17 cellular contexts compared by ENCODE assay signal in the genomic region with DNA sequence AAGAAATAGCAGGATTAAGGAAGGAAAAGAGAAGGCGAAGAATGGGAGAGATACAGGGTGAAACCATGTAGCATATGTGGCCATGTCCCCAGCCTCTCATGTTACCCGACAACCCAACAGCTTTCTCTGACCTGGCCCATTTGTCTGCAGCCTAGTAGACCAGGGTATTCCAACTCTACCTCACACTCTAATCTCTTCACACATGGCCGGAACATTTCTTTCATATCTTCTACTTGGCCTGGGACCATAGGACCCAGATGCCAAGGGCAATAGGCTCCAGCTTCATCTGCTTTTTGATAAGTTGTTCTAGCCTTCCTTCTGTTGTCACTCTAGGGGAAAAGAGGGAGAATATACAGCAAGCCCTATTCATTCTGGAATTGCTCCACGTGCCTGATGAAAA.
DNase-seq lines count a peak whose midpoint lies in the region; ATAC-seq and TF ChIP-seq lines count a peak whose summit lies in the region.
"Had no signal": no experiment of that assay in that cellular context is flagged by ENCODE, and none has a peak within 500 bp of the region (broad histone marks: within the 10 kb centered on the region; RNA-seq: fewer than 3 reads in every experiment).

No MANE protein-coding gene starts in this region.

- H3K9me3 Mint-ChIP-seq in stimulated activated naive CD8-positive, alpha-beta T cell treated with anti-CD3 and anti-CD28 coated beads, Interleukin-15, amount 100 ng/mL, for 72 hours, result peaks cover 0 to 5% of the 10 kb centered on the region in 2 donors
- H3K9me3 Mint-ChIP-seq: CD4-positive, alpha-beta memory T cell; GM23338 had no signal

- H3K4me3 Mint-ChIP-seq in stimulated activated naive CD8-positive, alpha-beta T cell treated with anti-CD3 and anti-CD28 coated beads, Interleukin-15, amount 100 ng/mL, for 72 hours, result peak overlapping the region in 1 of 2 donors; percentile 46
- H3K4me3 Mint-ChIP-seq: CD14-positive monocyte; CD4-positive, alpha-beta memory T cell; GM23338; HFFc6 had no signal

- peaks cover 0 to 5% (median 0%) of the 10 kb centered on the region in 12 donors for H3K9me3 ChIP-seq in heart left ventricle
- no peaks in the 10 kb centered on the region for H3K9me3 ChIP-seq in WERI-Rb-1 (ENCODE audit: severe bottlenecking)
- H3K9me3 ChIP-seq: BLaER1 had no signal

- intact Hi-C loops in Right ventricle myocardium inferior (cut with DNase I) (loop anchor here (5.0 kb wide), 3 partner anchors 52 to 187 kb away; no protein-coding TSS in a partner anchor), cardiac septum (cut with DNase I) (loop anchor here (5.0 kb wide), 2 partner anchors 52 to 102 kb away; no protein-coding TSS in a partner anchor), heart left ventricle (cut with DNase I) (loop anchor here in 2 of 10 donors (5.0 to 10.0 kb wide), 3 partner anchors 99 to 283 kb away; a partner anchor contains a TSS), left ventricle myocardium superior (cut with micrococcal nuclease) (no loop called here)

- 53 to 68% (median 63%) methylated on average over 4 of the region's 4 CpGs for WGBS in heart left ventricle, 4 donors

- H3K36me3 ChIP-seq in heart left ventricle (no peaks in the 10 kb centered on the region), WERI-Rb-1 (no peaks in the 10 kb centered on the region)
- H3K36me3 ChIP-seq: BLaER1 had no signal

- H3K27me3 ChIP-seq in heart left ventricle (no peaks in the 10 kb centered on the region), WERI-Rb-1 (ENCODE audit: insufficient read depth, low read depth, severe bottlenecking) (no peaks in the 10 kb centered on the region)
- H3K27me3 ChIP-seq: BLaER1 had no signal

- H3K4me3 ChIP-seq in heart left ventricle (no peak overlapping the region), WERI-Rb-1 (ENCODE audit: low read depth, low read length) (no peak overlapping the region)
- H3K4me3 ChIP-seq: BLaER1, GM23338 had no signal

- TF ChIP-seq CTCF in heart left ventricle (IDR thresholded peaks at IDR 0.05), result no peak
- no peak for TF ChIP-seq CTCF in WERI-Rb-1 (IDR thresholded peaks at IDR 0.05; ENCODE audit: low read depth, low read length)

- H3K4me1 ChIP-seq in heart left ventricle, result peaks cover 0 to 17% (median 4%) of the 10 kb centered on the region in 12 donors
- H3K4me1 ChIP-seq: BLaER1 had no signal

- ATAC-seq in Right ventricle myocardium inferior (peak; percentile 88), heart left ventricle (peak; percentile 90 to 97 (median 96)), left ventricle myocardium superior (peak; percentile 98)
- ATAC-seq in stimulated activated naive CD8-positive, alpha-beta T cell treated with anti-CD3 and anti-CD28 coated beads, Interleukin-15, amount 100 ng/mL, for 72 hours, result peak; percentile 10
- ATAC-seq: GM23338, HCT116 had no signal

- H3K27ac Mint-ChIP-seq in stimulated activated naive CD8-positive, alpha-beta T cell treated with anti-CD3 and anti-CD28 coated beads, Interleukin-15, amount 100 ng/mL, for 72 hours, result peak overlapping the region in 1 of 2 donors; percentile 61
- H3K27ac Mint-ChIP-seq: CD14-positive monocyte; CD4-positive, alpha-beta memory T cell; GM23338; HFFc6 had no signal

- H3K27ac ChIP-seq in heart left ventricle (peak overlapping the region in 6 of 12 donors; percentile 3 to 45 (median 34)), WERI-Rb-1 (no peak overlapping the region), substantia nigra (ENCODE audit: low read depth, low read length, poor library complexity, severe bottlenecking) (no peak overlapping the region)
- H3K27ac ChIP-seq: BLaER1 had no signal

- peaks cover 6% of the 10 kb centered on the region for H3K27me3 Mint-ChIP-seq in stimulated activated naive CD8-positive, alpha-beta T cell treated with anti-CD3 and anti-CD28 coated beads, Interleukin-15, amount 100 ng/mL, for 72 hours

- peaks cover 42% of the 10 kb centered on the region for H3K4me1 Mint-ChIP-seq in stimulated activated naive CD8-positive, alpha-beta T cell treated with anti-CD3 and anti-CD28 coated beads, Interleukin-15, amount 100 ng/mL, for 72 hours
- H3K4me1 Mint-ChIP-seq: CD14-positive monocyte had no signal

- TF ChIP-seq POLR2A in heart left ventricle (IDR thresholded peaks at IDR 0.05), result no peak

- DNase-seq in Right ventricle myocardium inferior (ENCODE audit: missing footprints) (no peak), cardiac septum (ENCODE audit: low spot score) (no peak), heart left ventricle (peak in 2 of 5 donors; percentile 31 to 33), left ventricle myocardium superior (no peak), WERI-Rb-1 (no peak), substantia nigra (lab: John Stamatoyannopoulos, UW) (no peak)
- DNase-seq in stimulated activated naive CD8-positive, alpha-beta T cell treated with anti-CD3 and anti-CD28 coated beads, Interleukin-15, amount 100 ng/mL, for 72 hours, result no peak
- DNase-seq: 8988T; CD4-positive, alpha-beta memory T cell; DMS153; DMS79; GDM1; HFFc6 had no signal

Comparison
In these comparisons a context has a peak if more than half of its experiments do, and no peak if none do; other contexts are left out.
1. ATAC-seq: peak in every context shown above with its lines; median percentile 98 in left ventricle myocardium superior; 96 in heart left ventricle; 88 in Right ventricle myocardium inferior; 10 in stimulated activated naive CD8-positive, alpha-beta T cell treated with anti-CD3 and anti-CD28 coated beads, Interleukin-15, amount 100 ng/mL, for 72 hours.